Comparison of ENCODE assay signal across 22 cellular contexts in genomic region chr11:27008811-27009535, GRCh38. TPM values are rescaled to one million over a fixed set of nuclear protein-coding genes. Genes with fewer than 3 reads are reported as not detected.
DNase-seq lines count a peak whose midpoint lies in the region; ATAC-seq and TF ChIP-seq lines count a peak whose summit lies in the region.
"Had no signal": no experiment of that assay in that cellular context is flagged by ENCODE, and none has a peak within 500 bp of the region (broad histone marks: within the 10 kb centered on the region; RNA-seq: fewer than 3 reads in every experiment).

No MANE protein-coding gene starts in this region.

- ATAC-seq in GM19351 (IDR thresholded peaks at IDR 0.05; ENCODE audit: unreplicated experiment) (no peak), HG03280 (IDR thresholded peaks at IDR 0.05; ENCODE audit: unreplicated experiment) (no peak)
- ATAC-seq: CD8-positive, alpha-beta T cell; SK-N-SH treated with all-trans-retinoic acid at 6 μM for 48 hours had no signal

- peak; percentile 33 for DNase-seq in AG10803 (ENCODE audit: low read depth)
- DNase-seq in OCI-LY7 (ENCODE audit: low spot score), result no peak
- peak; percentile 55 for DNase-seq in epithelial cell of prostate (ENCODE audit: low read depth, low spot score)
- peak; percentile 41 for DNase-seq in kidney glomerular epithelial cell (lab: John Stamatoyannopoulos, UW)
- no peak for DNase-seq in esophagus squamous epithelium (lab: John Stamatoyannopoulos, UW)
- DNase-seq: 8988T; AML-193; C1 segment of cervical spinal cord; CD8-positive, alpha-beta T cell; DND-41; GM23248; H9; HFFc6; NCI-H1417; NCI-H187; NCI-H446; NCI-H526 had no signal

- intact Hi-C loops in OCI-LY7 (cut with micrococcal nuclease; ENCODE audit: unreplicated experiment), result no loop called here
- intact Hi-C loops in esophagus squamous epithelium (cut with DNase I), result no loop called here

- POLR2A ChIA-PET in OCI-LY7 (lab: Charles Lee), result interaction anchor here (1.0 kb wide), 1 partner anchor 10 kb away, joined by 4 read pairs; no protein-coding TSS in a partner anchor

- no TSS peak for BruUV-seq in OCI-LY7 (replicated peaks; lab: Mats Ljungman, UMichigan)

- H2AFZ ChIP-seq in OCI-LY7 (ENCODE audit: low read length), result peak overlapping the region; percentile 33; the same call in 1 of the 2 replicates
- H2AFZ ChIP-seq: GM23248 had no signal

- no peaks in the 10 kb centered on the region for H4K20me1 ChIP-seq in OCI-LY7 (ENCODE audit: insufficient read depth, low read length)

- no peaks in the 10 kb centered on the region for H3K27me3 ChIP-seq in esophagus squamous epithelium

- H3K27ac ChIP-seq in OCI-LY7 (ENCODE audit: low read depth, low read length, poor library complexity, severe bottlenecking), result no peak overlapping the region
- H3K27ac ChIP-seq in epithelial cell of prostate, result peak overlapping the region; percentile 1
- no peak overlapping the region for H3K27ac ChIP-seq in esophagus squamous epithelium
- H3K27ac ChIP-seq: GM23248, KMS-11, RWPE1 had no signal

- CTCF ChIA-PET in OCI-LY7 (lab: Charles Lee; ENCODE audit: unreplicated experiment), result no interaction called here

- H3K36me3 ChIP-seq in OCI-LY7 (ENCODE audit: insufficient read depth, low read length) (no peaks in the 10 kb centered on the region), esophagus squamous epithelium (no peaks in the 10 kb centered on the region)

- TF ChIP-seq CTCF in AG10803 (conservative IDR thresholded peaks at IDR 0.05; ENCODE audit: low read length) (no peak), OCI-LY7 (conservative IDR thresholded peaks at IDR 0.05; ENCODE audit: low read length) (no peak), esophagus squamous epithelium (IDR thresholded peaks at IDR 0.05) (no peak)

- H3K4me2 ChIP-seq in OCI-LY7 (ENCODE audit: low read length), result no peak overlapping the region
- H3K4me2 ChIP-seq: KMS-11 had no signal

- TF ChIP-seq POLR2A in esophagus squamous epithelium (IDR thresholded peaks at IDR 0.05), result no peak

- peaks cover 7% of the 10 kb centered on the region for H3K4me1 ChIP-seq in OCI-LY7 (ENCODE audit: insufficient read depth, low read length, poor library complexity, severe bottlenecking)
- peaks cover 0 to 39% (median 24%) of the 10 kb centered on the region in 3 donors for H3K4me1 ChIP-seq in esophagus squamous epithelium

- no peaks in the 10 kb centered on the region for H3K79me2 ChIP-seq in OCI-LY7 (ENCODE audit: insufficient read depth, low read depth, low read length)

- H3K9me3 ChIP-seq in OCI-LY7 (ENCODE audit: low read length) (no peaks in the 10 kb centered on the region), esophagus squamous epithelium (no peaks in the 10 kb centered on the region)

- no peak overlapping the region for H3K4me3 ChIP-seq in AG10803 (ENCODE audit: low read length)
- H3K4me3 ChIP-seq in OCI-LY7 (ENCODE audit: low read depth, low read length, poor library complexity, severe bottlenecking), result no peak overlapping the region
- H3K4me3 ChIP-seq in esophagus squamous epithelium, result no peak overlapping the region
- H3K4me3 ChIP-seq: GM23248 had no signal

- H3K9me2 ChIP-seq in OCI-LY7 (ENCODE audit: insufficient read depth, low read length), result no peaks in the 10 kb centered on the region; the same call in 1 of the 2 replicates

RNA-seq across cellular contexts. Expression of gene FIBIN, which starts 15.1 kb away (rescaled TPM):
- total RNA-seq in OCI-LY7 (2014; rRNA removed; shearing (Covaris generic)), result not detected in 2 replicates
- total RNA-seq in OCI-LY7 (2022) (not detected in 2 replicates), esophagus squamous epithelium (10 to 100 TPM in 1 of 4 donors, 1 to 10 TPM in 3; 1.7 to 67.5 (median 6.1) TPM)
- total RNA-seq: CD8-positive, alpha-beta T cell; H9 had no signal

RNA-seq across cellular contexts. Expression of gene BBOX1, which starts 31.6 kb away (rescaled TPM):
- not detected in 2 replicates for total RNA-seq in OCI-LY7 (2014; rRNA removed; shearing (Covaris generic))
- total RNA-seq in OCI-LY7 (2022) (not detected in 2 replicates), esophagus squamous epithelium (10 to 100 TPM in 3 of 4 donors, 1 to 10 TPM in 1; 6.0 to 25.9 (median 14.0) TPM)
- total RNA-seq: CD8-positive, alpha-beta T cell; GM23248; H9; HFFc6 had no signal

Comparison
In these comparisons a context has a peak if more than half of its experiments do, and no peak if none do; other contexts are left out.
1. DNase-seq: peak in AG10803 (single experiment), epithelial cell of prostate (single experiment) and kidney glomerular epithelial cell (single experiment); none in OCI-LY7 (single experiment) and esophagus squamous epithelium (single experiment).
2. RNA of gene BBOX1, which starts 31.6 kb away (total RNA-seq): 6.0 to 25.9 TPM in esophagus squamous epithelium; not detected in OCI-LY7; every median in the first group is over 4 times any median in the second.